ENCODE assay signal across 16 cellular contexts in genomic region chr3:178236555-178237277, GRCh38.
DNase-seq lines count a peak whose midpoint lies in the region; ATAC-seq, FAIRE-seq and TF ChIP-seq lines count a peak whose summit lies in the region.
"Had no signal": no experiment of that assay in that cellular context is flagged by ENCODE, and none has a peak within 500 bp of the region (broad histone marks: within the 10 kb centered on the region; RNA-seq: fewer than 3 reads in every experiment).

No MANE protein-coding gene starts in this region.

- peak; percentile 26 for FAIRE-seq in keratinocyte (lab: Jason Lieb, UNC)
- FAIRE-seq: HTR-8/SVneo had no signal

- no peaks in the 10 kb centered on the region for H3K9me1 ChIP-seq in keratinocyte (ENCODE audit: control insufficient read depth, extremely low read depth, insufficient read depth, low read length)

- dilution Hi-C loops in keratinocyte (cut with MboI; ENCODE audit: extremely low pct_ligation_motif_present, low sequenced_read_pairs), result no loop called here

- peaks cover 16% of the 10 kb centered on the region for H3K4me1 ChIP-seq in keratinocyte (ENCODE audit: control insufficient read depth, extremely low read depth, insufficient read depth, low read length)
- H3K4me1 ChIP-seq: thyroid gland had no signal

- H2AFZ ChIP-seq in keratinocyte (ENCODE audit: control insufficient read depth, low read length), result peak overlapping the region; percentile 41

- DNase-seq in AG09319 (ENCODE audit: extremely low read depth, low read depth) (peak; percentile 5), LHCN-M2 (ENCODE audit: low read depth) (peak; percentile 43), choroid plexus epithelial cell (ENCODE audit: low read depth) (peak; percentile 87), keratinocyte (ENCODE audit: low read depth, low spot score) (no peak), NCI-H1930 (lab: John Stamatoyannopoulos, UW) (no peak), cortex of kidney (lab: John Stamatoyannopoulos, UW) (no peak)
- DNase-seq: activated CD4-positive, alpha-beta T cell treated with anti-CD3 and anti-CD28 coated beads for 36 hours; MV-4-11; NCI-H82; nephron progenitor cell; right cardiac atrium; thyroid gland had no signal

- H3K4me2 ChIP-seq in keratinocyte (ENCODE audit: control insufficient read depth, extremely low read depth, insufficient read depth, low read depth, low read length), result peak overlapping the region; percentile 74

- H3K4me3 ChIP-seq in choroid plexus epithelial cell (ENCODE audit: low read depth, low read length), result no peak overlapping the region
- H3K4me3 ChIP-seq in keratinocyte (ENCODE audit: control insufficient read depth in 2 of 3, extremely low read depth in 1 of 3, insufficient read depth in 2 of 3, low read depth in 1 of 3, low read length in 3 of 3), result peak overlapping the region; percentile 6 to 49 (median 29)
- H3K4me3 ChIP-seq: thyroid gland had no signal

- H3K27ac ChIP-seq in keratinocyte (ENCODE audit: control insufficient read depth, insufficient read depth, low read length), result peak overlapping the region; percentile 4
- H3K27ac ChIP-seq: thyroid gland had no signal

- H3K27me3 ChIP-seq in keratinocyte (ENCODE audit: control insufficient read depth, extremely low read depth, insufficient read depth, low read length), result no peaks in the 10 kb centered on the region
- H3K27me3 ChIP-seq: thyroid gland had no signal

- no peaks in the 10 kb centered on the region for H3K36me3 ChIP-seq in keratinocyte (ENCODE audit: control insufficient read depth in 2 of 2, extremely low read depth in 1 of 2, insufficient read depth in 2 of 2, low read length in 2 of 2)
- H3K36me3 ChIP-seq: thyroid gland had no signal

- TF ChIP-seq CTCF in AG09319 (IDR thresholded peaks at IDR 0.05; ENCODE audit: low read depth, low read length) (no peak), choroid plexus epithelial cell (conservative IDR thresholded peaks at IDR 0.05; ENCODE audit: low read depth, low read length) (no peak), keratinocyte (optimal IDR thresholded peaks at IDR 0.05 in 1 of 3, IDR thresholded peaks at IDR 0.05 in 1 of 3, conservative IDR thresholded peaks at IDR 0.05 in 1 of 3; ENCODE audit: extremely low read depth in 1 of 3, insufficient read depth in 2 of 3, low read length in 3 of 3) (no peak)

- H3K79me2 ChIP-seq in keratinocyte (ENCODE audit: control insufficient read depth, insufficient read depth, low read length), result no peaks in the 10 kb centered on the region

- H4K20me1 ChIP-seq in keratinocyte (ENCODE audit: control insufficient read depth, extremely low read depth, insufficient read depth, low read length), result no peaks in the 10 kb centered on the region

- H3K9ac ChIP-seq in keratinocyte (ENCODE audit: control insufficient read depth, extremely low read depth, insufficient read depth, low read length), result no peak overlapping the region

- ATAC-seq in HG02678 (IDR thresholded peaks at IDR 0.05; ENCODE audit: unreplicated experiment) (no peak), HG02588 (IDR thresholded peaks at IDR 0.05; ENCODE audit: unreplicated experiment) (no peak)
- ATAC-seq: activated CD4-positive, alpha-beta T cell treated with anti-CD3 and anti-CD28 coated beads for 36 hours; esophagus mucosa; right cardiac atrium had no signal

- no peaks in the 10 kb centered on the region for H3K9me3 ChIP-seq in keratinocyte (ENCODE audit: control insufficient read depth, low read depth, low read length)
- H3K9me3 ChIP-seq: thyroid gland had no signal

Comparison
In these comparisons a context has a peak if more than half of its experiments do, and no peak if none do; other contexts are left out.
1. DNase-seq: peak in AG09319 (single experiment), LHCN-M2 (single experiment) and choroid plexus epithelial cell (single experiment); none in keratinocyte (single experiment), NCI-H1930 (0 of 2) and cortex of kidney (single experiment).